ENCODE assay signal across 8 cellular contexts in the genomic region with DNA sequence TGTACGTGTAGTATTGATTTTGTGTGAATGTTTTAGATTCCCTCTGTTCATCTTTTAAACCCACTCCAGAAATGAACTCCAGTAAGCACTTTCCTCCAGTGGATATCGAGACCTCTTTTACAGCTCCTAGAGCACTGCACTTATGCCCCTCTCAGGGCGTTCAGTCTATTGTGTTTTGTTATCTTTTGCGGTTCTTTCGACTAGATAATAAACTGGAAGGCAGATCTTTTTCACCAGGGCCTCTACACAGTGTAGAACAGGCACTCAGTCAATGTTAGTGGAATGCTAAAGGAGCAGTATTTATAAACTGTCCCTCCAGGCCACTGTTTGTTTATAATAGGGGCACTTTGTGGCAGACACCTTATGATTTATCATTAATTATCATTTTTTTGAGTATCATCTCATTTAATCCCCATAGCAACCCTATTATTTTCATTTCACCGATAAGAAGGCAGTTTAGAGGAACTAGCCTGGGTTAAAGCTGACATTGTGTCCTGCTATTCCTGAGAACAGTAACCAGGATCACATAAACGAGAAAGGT. TPM values are rescaled to one million over a fixed set of nuclear protein-coding genes. Genes with fewer than 3 reads are reported as not detected.
A peak's percentile ranks its signal among the peaks of the same experiment; 100 is the strongest.
DNase-seq lines count a peak whose midpoint lies in the region; ATAC-seq and TF ChIP-seq lines count a peak whose summit lies in the region.

No MANE protein-coding gene starts in this region.

- peak overlapping the region; percentile 91 for H3K4me3 ChIP-seq in epithelial cell of esophagus (ENCODE audit: low read length)
- peak overlapping the region; percentile 82 to 84 for H3K4me3 ChIP-seq in prostate gland

- ATAC-seq in GM21423 (IDR thresholded peaks at IDR 0.05; ENCODE audit: unreplicated experiment) (no peak), HG03439 (IDR thresholded peaks at IDR 0.05; ENCODE audit: unreplicated experiment) (no peak), GM18868 (IDR thresholded peaks at IDR 0.05; ENCODE audit: unreplicated experiment) (no peak)

- no peak for TF ChIP-seq CTCF in RWPE1 (conservative IDR thresholded peaks at IDR 0.05; ENCODE audit: low read depth)
- TF ChIP-seq CTCF in epithelial cell of esophagus (IDR thresholded peaks at IDR 0.05; ENCODE audit: insufficient read depth, low read depth, low read length, missing control alignments): no peak
- TF ChIP-seq CTCF in prostate gland (IDR thresholded peaks at IDR 0.05): no peak

- peak; percentile 30 for DNase-seq in NCI-H510A (lab: John Stamatoyannopoulos, UW)
- DNase-seq in NCI-H510A treated with DMSO at 0.1 percent for 48 hours (lab: John Stamatoyannopoulos, UW): no peak
- no peak for DNase-seq in RWPE1 (ENCODE audit: low spot score)
- no peak for DNase-seq in epithelial cell of esophagus (ENCODE audit: low read depth)
- DNase-seq in prostate gland (ENCODE audit: low spot score): no peak

- CTCF ChIA-PET in RWPE1 (lab: Yijun Ruan, JAX): no interaction called here

- peak overlapping the region; percentile 96 for H3K27ac ChIP-seq in RWPE1
- H3K27ac ChIP-seq in prostate gland: peak overlapping the region; percentile 98

- H3K27me3 ChIP-seq in prostate gland (replicated peaks; ENCODE audit: insufficient read depth): no peaks in the 10 kb centered on the region

- peaks cover 5% of the 10 kb centered on the region for H3K4me1 ChIP-seq in prostate gland (replicated peaks)

- no peaks in the 10 kb centered on the region for H3K36me3 ChIP-seq in prostate gland

- POLR2A ChIA-PET in RWPE1 (lab: Yijun Ruan, JAX; ENCODE audit: low non-redundant PET): interaction anchor here (0.7 to 1.3 kb wide), 4 partner anchors 12 to 106 kb away, joined by 3 to 5 read pairs (median 4); no protein-coding TSS in a partner anchor

- 9% methylated on average over 7 of the region's 7 CpGs for WGBS in prostate gland

- intact Hi-C loops in prostate gland (cut with DNase I): loop anchor here (2.0 to 5.0 kb wide), 2 partner anchors 49 to 107 kb away; no protein-coding TSS in a partner anchor

- H3K9me3 ChIP-seq in prostate gland: no peaks in the 10 kb centered on the region

- TF ChIP-seq POLR2A in prostate gland (IDR thresholded peaks at IDR 0.05): no peak

RNA-seq across cellular contexts. Expression of a gene that starts 0.7 kb away (rescaled TPM):
- total RNA-seq in prostate gland: 10 to 100 TPM; 35.0 to 54.1 TPM
